Comparison of ENCODE assay signal across 1 cellular context in the genomic region with DNA sequence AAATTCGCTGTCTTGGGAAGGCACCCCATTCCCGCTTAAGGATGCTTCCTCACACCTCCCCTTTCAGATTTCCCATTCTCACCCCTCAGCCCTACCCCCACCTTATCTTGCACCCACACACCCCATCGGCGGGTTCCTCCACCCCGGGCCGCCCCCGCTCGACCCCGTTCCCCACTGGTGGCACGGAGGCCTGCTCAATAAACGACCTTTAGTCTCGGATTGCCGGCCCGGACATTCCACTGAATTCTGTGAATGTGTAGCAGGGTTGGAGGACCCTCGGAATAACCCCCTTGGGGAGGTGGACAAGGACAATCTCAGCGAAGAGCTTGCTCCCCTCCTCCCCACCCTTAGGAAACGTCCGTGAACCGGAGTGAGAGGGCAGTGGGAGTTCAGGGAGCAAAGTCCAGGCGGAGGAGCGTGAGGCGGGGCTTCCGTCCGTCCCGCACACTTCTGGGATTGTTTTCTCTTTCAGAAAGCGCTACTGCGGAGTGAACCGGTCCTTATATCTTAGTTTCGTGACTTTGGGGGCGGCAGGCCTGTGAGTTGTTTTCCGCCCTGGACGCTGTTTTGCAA.
TF ChIP-seq lines count a peak whose summit lies in the region.

No MANE protein-coding gene starts in this region.

TF ChIP-seq in IMR-90, 13 proteins besides CTCF, POLR2A, EP300 and RAD21:
- TF ChIP-seq BHLHE40 (IDR thresholded peaks at IDR 0.05; ENCODE audit: low read depth, low read length) (no peak), SMC3 (IDR thresholded peaks at IDR 0.05; ENCODE audit: low read depth, low read length) (no peak), ELK1 (IDR thresholded peaks at IDR 0.05; ENCODE audit: borderline replicate concordance, low read depth, low read length) (no peak), MAZ (IDR thresholded peaks at IDR 0.05; ENCODE audit: borderline replicate concordance, low read depth, low read length) (no peak), MAFK (IDR thresholded peaks at IDR 0.05; ENCODE audit: low read depth, low read length) (no peak), CEBPB (IDR thresholded peaks at IDR 0.05; ENCODE audit: low read depth, low read length) (no peak), RFX5 (IDR thresholded peaks at IDR 0.05; ENCODE audit: low read depth, low read length) (no peak), CHD1 (IDR thresholded peaks at IDR 0.05; ENCODE audit: low read depth, low read length) (no peak), RCOR1 (IDR thresholded peaks at IDR 0.05; ENCODE audit: insufficient replicate concordance, low read length) (no peak), FOS (IDR thresholded peaks at IDR 0.05; ENCODE audit: low read depth, low read length) (no peak), NFE2L2 (IDR thresholded peaks at IDR 0.05; ENCODE audit: low read depth, low read length) (no peak), MXI1 (IDR thresholded peaks at IDR 0.05; ENCODE audit: borderline replicate concordance, low read depth, low read length) (no peak)
- TF ChIP-seq, protein P1, sequence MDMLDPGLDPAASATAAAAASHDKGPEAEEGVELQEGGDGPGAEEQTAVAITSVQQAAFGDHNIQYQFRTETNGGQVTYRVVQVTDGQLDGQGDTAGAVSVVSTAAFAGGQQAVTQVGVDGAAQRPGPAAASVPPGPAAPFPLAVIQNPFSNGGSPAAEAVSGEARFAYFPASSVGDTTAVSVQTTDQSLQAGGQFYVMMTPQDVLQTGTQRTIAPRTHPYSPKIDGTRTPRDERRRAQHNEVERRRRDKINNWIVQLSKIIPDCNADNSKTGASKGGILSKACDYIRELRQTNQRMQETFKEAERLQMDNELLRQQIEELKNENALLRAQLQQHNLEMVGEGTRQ (IDR thresholded peaks at IDR 0.05; ENCODE audit: low read depth, low read length), result no peak
